20 cellular contexts compared by ENCODE assay signal in genomic region chr7:2388637-2388954, GRCh38.
"Had no signal": no experiment of that assay in that cellular context is flagged by ENCODE, and none has a peak within 500 bp of the region (broad histone marks: within the 10 kb centered on the region; RNA-seq: fewer than 3 reads in every experiment).

No MANE protein-coding gene starts in this region.

- FAIRE-seq: HepG2, RCC 7860 had no signal

- H3K27me3 ChIP-seq: MG63, SJSA1 had no signal

- H3K4me1 ChIP-seq: SJSA1 had no signal

- H3K4me3 ChIP-seq: MG63, SJSA1, SK-N-MC had no signal

- ATAC-seq: HepG2 had no signal

- DNase-seq: IMR-90, Karpas-422, KG1, MG63, NCI-H1092, NCI-H1105 treated with DMSO at 0.1 percent for 48 hours, NCI-H1417 treated with DMSO at 0.1 percent for 48 hours, NCI-H146, NCI-H1694 treated with DMSO at 0.1 percent for 48 hours, NCI-H1930, NCI-H2107, NCI-H2227 treated with DMSO at 0.1 percent for 48 hours, NCI-H524, NCI-H774, RPMI8226, SIG-M5 had no signal

- H3K27ac ChIP-seq: SJSA1, SK-N-MC had no signal

- H3K36me3 ChIP-seq: MG63 had no signal

- H3K9me3 ChIP-seq: MG63, SJSA1 had no signal
